18 cellular contexts compared by ENCODE assay signal in the genomic region with DNA sequence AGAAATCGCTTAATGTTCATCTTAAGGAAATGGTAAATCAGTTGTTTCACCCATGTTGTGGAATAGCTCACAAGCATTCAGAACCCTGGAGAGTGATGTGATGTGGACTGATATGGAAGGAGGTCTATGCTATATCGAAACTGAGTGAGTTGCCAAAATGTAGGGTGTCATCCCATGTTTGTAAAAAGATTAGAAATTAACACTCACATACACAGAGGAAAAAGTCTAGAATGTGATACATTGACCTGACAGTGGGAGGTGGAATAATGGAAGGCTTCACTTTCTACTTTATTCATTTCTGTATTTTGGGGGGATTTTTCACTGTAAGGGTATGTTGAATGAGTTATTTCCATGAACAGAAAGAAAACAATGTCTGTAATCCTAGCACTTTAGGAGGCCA. TPM values are rescaled to one million over a fixed set of nuclear protein-coding genes. Genes with fewer than 3 reads are reported as not detected.
A peak's percentile ranks its signal among the peaks of the same experiment; 100 is the strongest.
DNase-seq lines count a peak whose midpoint lies in the region; ATAC-seq, FAIRE-seq and TF ChIP-seq lines count a peak whose summit lies in the region.
"Had no signal": no experiment of that assay in that cellular context is flagged by ENCODE, and none has a peak within 500 bp of the region (broad histone marks: within the 10 kb centered on the region; RNA-seq: fewer than 3 reads in every experiment).

No MANE protein-coding gene starts in this region.

- ATAC-seq in stimulated activated naive CD8-positive, alpha-beta T cell treated with anti-CD3 and anti-CD28 coated beads, Interleukin-15, Interleukin-2, amounts not matched to agents 100 U/mL and 50 U/mL, for 24 hours: peak; percentile 64

- H3K9me3 Mint-ChIP-seq in activated T-cell treated with anti-CD3 and anti-CD28 coated beads, Interleukin-2, amount 50 U/mL, for 24 hours: no peaks in the 10 kb centered on the region
- no peaks in the 10 kb centered on the region for H3K9me3 Mint-ChIP-seq in activated naive CD8-positive, alpha-beta T cell treated with anti-CD3 and anti-CD28 coated beads for 36 hours

- no peak for TF ChIP-seq POLR2A in GM12892 (IDR thresholded peaks at IDR 0.05; ENCODE audit: low read depth, low read length)

- no peak overlapping the region for H3K4me3 Mint-ChIP-seq in activated T-cell treated with anti-CD3 and anti-CD28 coated beads, Interleukin-2, amount 50 U/mL, for 24 hours
- H3K4me3 Mint-ChIP-seq in activated naive CD8-positive, alpha-beta T cell treated with anti-CD3 and anti-CD28 coated beads for 36 hours: no peak overlapping the region

- H3K36me3 Mint-ChIP-seq in activated T-cell treated with anti-CD3 and anti-CD28 coated beads, Interleukin-2, amount 50 U/mL, for 24 hours (ENCODE audit: low read depth): no peaks in the 10 kb centered on the region
- no peaks in the 10 kb centered on the region for H3K36me3 Mint-ChIP-seq in activated naive CD8-positive, alpha-beta T cell treated with anti-CD3 and anti-CD28 coated beads for 36 hours

- no peak for DNase-seq in activated T-cell treated with anti-CD3 and anti-CD28 coated beads, Interleukin-2, amount 50 U/mL, for 24 hours
- DNase-seq in activated T-cell treated with anti-CD3 and anti-CD28 coated beads, Interleukin-2, amount 50 U/mL, for 48 hours: no peak
- DNase-seq in GM12892 (ENCODE audit: insufficient read length) (no peak), NCI-H1694 (lab: John Stamatoyannopoulos, UW) (no peak), cerebellar cortex (ENCODE audit: low spot score) (no peak)
- no peak for DNase-seq in activated naive CD8-positive, alpha-beta T cell treated with anti-CD3 and anti-CD28 coated beads for 36 hours
- DNase-seq in stimulated activated naive CD8-positive, alpha-beta T cell treated with anti-CD3 and anti-CD28 coated beads, Interleukin-15, Interleukin-2, amounts not matched to agents 100 U/mL and 50 U/mL, for 24 hours: no peak
- DNase-seq: DMS79, KG1, NCI-H187, NCI-H2227 treated with DMSO at 0.1 percent for 48 hours, NCI-H510A treated with DMSO at 0.1 percent for 48 hours, NCI-H774, SHP77 had no signal

- peaks cover 24% of the 10 kb centered on the region for H3K4me1 Mint-ChIP-seq in activated T-cell treated with anti-CD3 and anti-CD28 coated beads, Interleukin-2, amount 50 U/mL, for 24 hours (ENCODE audit: low read depth)
- H3K4me1 Mint-ChIP-seq in activated naive CD8-positive, alpha-beta T cell treated with anti-CD3 and anti-CD28 coated beads for 36 hours: peaks cover 23% of the 10 kb centered on the region

- FAIRE-seq in GM12892 (lab: Jason Lieb, UNC): peak; percentile 58
- FAIRE-seq: H1 had no signal

- peak overlapping the region; percentile 73 for H3K27ac Mint-ChIP-seq in activated T-cell treated with anti-CD3 and anti-CD28 coated beads, Interleukin-2, amount 50 U/mL, for 24 hours
- H3K27ac Mint-ChIP-seq in activated naive CD8-positive, alpha-beta T cell treated with anti-CD3 and anti-CD28 coated beads for 36 hours: peak overlapping the region; percentile 25

- H3K27me3 Mint-ChIP-seq in activated T-cell treated with anti-CD3 and anti-CD28 coated beads, Interleukin-2, amount 50 U/mL, for 24 hours: peaks cover 2% of the 10 kb centered on the region
- no peaks in the 10 kb centered on the region for H3K27me3 Mint-ChIP-seq in activated naive CD8-positive, alpha-beta T cell treated with anti-CD3 and anti-CD28 coated beads for 36 hours

RNA-seq across cellular contexts. Expression of a gene that starts 4.7 kb away (rescaled TPM):
- polyA plus RNA-seq in GM12892 (2012; ENCODE audit: missing spikeins): not detected
- not detected for total RNA-seq in activated naive CD8-positive, alpha-beta T cell treated with anti-CD3 and anti-CD28 coated beads for 36 hours
- total RNA-seq: A673, RPMI7951 had no signal
- polyA plus RNA-seq: CD14-positive monocyte had no signal

RNA-seq across cellular contexts. Expression of a gene that starts 9.6 kb away (rescaled TPM):
- 0.61 TPM for polyA plus RNA-seq in GM12892 (2012; ENCODE audit: missing spikeins)
- not detected for total RNA-seq in activated naive CD8-positive, alpha-beta T cell treated with anti-CD3 and anti-CD28 coated beads for 36 hours
- total RNA-seq: A673, H1, RPMI7951 had no signal
- polyA plus RNA-seq: CD14-positive monocyte, H1 had no signal

RNA-seq across cellular contexts. Expression of a gene that starts 12.4 kb away (rescaled TPM):
- not detected for polyA plus RNA-seq in GM12892 (2012; ENCODE audit: missing spikeins)
- not detected for total RNA-seq in activated naive CD8-positive, alpha-beta T cell treated with anti-CD3 and anti-CD28 coated beads for 36 hours
- total RNA-seq: A673, H1, RPMI7951 had no signal
- polyA plus RNA-seq: CD14-positive monocyte, H1 had no signal

RNA-seq across cellular contexts. Expression of a gene that starts 16.7 kb away (rescaled TPM):
- 0.81 TPM for polyA plus RNA-seq in GM12892 (2012; ENCODE audit: missing spikeins)
- not detected for total RNA-seq in activated naive CD8-positive, alpha-beta T cell treated with anti-CD3 and anti-CD28 coated beads for 36 hours
- total RNA-seq: A673, H1, RPMI7951 had no signal
- polyA plus RNA-seq: CD14-positive monocyte, H1 had no signal

RNA-seq across cellular contexts. Expression of a gene that starts 29.8 kb away (rescaled TPM):
- 4.3 TPM for polyA plus RNA-seq in GM12892 (2012; ENCODE audit: missing spikeins)
- 10 to 100 TPM; 30.8 to 32.9 TPM for total RNA-seq in activated naive CD8-positive, alpha-beta T cell treated with anti-CD3 and anti-CD28 coated beads for 36 hours
